In genomic region chr18:28032177-28032576, GRCh38 we compare ENCODE assay signal across 22 cellular contexts.
DNase-seq lines count a peak whose midpoint lies in the region; ATAC-seq, FAIRE-seq and TF ChIP-seq lines count a peak whose summit lies in the region.
"Had no signal": no experiment of that assay in that cellular context is flagged by ENCODE, and none has a peak within 500 bp of the region (broad histone marks: within the 10 kb centered on the region; RNA-seq: fewer than 3 reads in every experiment).

No MANE protein-coding gene starts in this region.

- TF ChIP-seq CTCF in A549 (IDR thresholded peaks at IDR 0.05) = no peak
- TF ChIP-seq CTCF in HFFc6 (IDR thresholded peaks at IDR 0.05) = no peak
- TF ChIP-seq CTCF in RWPE2 (IDR thresholded peaks at IDR 0.05; ENCODE audit: poor library complexity, severe bottlenecking) = no peak
- no peak for TF ChIP-seq CTCF in fibroblast of mammary gland (conservative IDR thresholded peaks at IDR 0.05; ENCODE audit: control insufficient read depth, insufficient read depth, low read depth, low read length)

- POLR2A ChIA-PET in A549 (lab: Yijun Ruan, JAX) = no interaction called here

- intact Hi-C loops in posterior cingulate gyrus (cut with DNase I) = no loop called here

- FAIRE-seq in A549 (lab: Jason Lieb, UNC) = no peak
- FAIRE-seq: G401.6, GM12892 had no signal

- H3K9me3 ChIP-seq in A549 (no peaks in the 10 kb centered on the region), RWPE2 (ENCODE audit: severe bottlenecking) (no peaks in the 10 kb centered on the region), SJCRH30 (replicated peaks) (no peaks in the 10 kb centered on the region)
- H3K9me3 ChIP-seq: BE2C, SJSA1 had no signal

- H3K4me1 ChIP-seq in A549 (peaks cover 29% of the 10 kb centered on the region), RWPE2 (ENCODE audit: insufficient read depth, poor library complexity, severe bottlenecking) (peaks cover 9% of the 10 kb centered on the region), SJCRH30 (no peaks in the 10 kb centered on the region)
- H3K4me1 ChIP-seq: BE2C had no signal

- no peak overlapping the region; the same call in 1 of the 2 replicates for H3K4me3 Mint-ChIP-seq in HFFc6
- H3K4me3 Mint-ChIP-seq: H9 had no signal

- peak overlapping the region; percentile 62 for H3K27ac Mint-ChIP-seq in HFFc6
- H3K27ac Mint-ChIP-seq: H9 had no signal

- H3K4me1 Mint-ChIP-seq in HFFc6 (ENCODE audit: low read depth) = peaks cover 61% of the 10 kb centered on the region

- no peak for TF ChIP-seq EP300 in A549 (IDR thresholded peaks at IDR 0.05)

- peaks cover 7% of the 10 kb centered on the region for H3K36me3 Mint-ChIP-seq in HFFc6 (ENCODE audit: low read depth)

- H3K27me3 ChIP-seq in RWPE2 (ENCODE audit: insufficient read depth, poor library complexity, severe bottlenecking) = no peaks in the 10 kb centered on the region
- H3K27me3 ChIP-seq in SJCRH30 = no peaks in the 10 kb centered on the region
- H3K27me3 ChIP-seq: BE2C, SJSA1 had no signal

- DNase-seq in A549 (ENCODE audit: low read depth in 1 of 2, low spot score in 1 of 2) = no peak
- DNase-seq in HFFc6 = no peak
- no peak for DNase-seq in RWPE2 (ENCODE audit: low spot score)
- peak; percentile 18 for DNase-seq in fibroblast of mammary gland (ENCODE audit: low read depth)
- DNase-seq in posterior cingulate gyrus = no peak
- no peak for DNase-seq in stimulated activated CD4-positive, alpha-beta T cell treated with anti-CD3 and anti-CD28 coated beads, Interleukin-1b, Interleukin-23, amount 100 ng/mL, for 48 hours
- no peak for DNase-seq in AG08396 (ENCODE audit: low spot score)
- no peak for DNase-seq in SJCRH30
- DNase-seq: BE2C, DMS79, GM23248, H9, KG1, NCI-H1105 treated with DMSO at 0.1 percent for 48 hours, NCI-H2029 treated with DMSO at 0.1 percent for 48 hours, NCI-H226, NCI-H510A treated with DMSO at 0.1 percent for 48 hours, NCI-H748 treated with DMSO at 0.1 percent for 48 hours had no signal

- ATAC-seq in A549 (peak in 1 of 2 experiments; percentile 36; a peak in 2 of 6 replicates), RWPE2 (ENCODE audit: low read depth) (peak; percentile 81)
- ATAC-seq: Panc1 had no signal

- no peak for TF ChIP-seq POLR2A in A549 (IDR thresholded peaks at IDR 0.05; ENCODE audit: low read length)

- H3K4me2 ChIP-seq in A549 = peak overlapping the region; percentile 52

- CTCF ChIA-PET in A549 (lab: Yijun Ruan, JAX) = no interaction called here

- WGBS in A549 (ENCODE audit: missing lambda C conversion rate) = 8% methylated on average over 2 of the region's 2 CpGs

- H3K9me3 Mint-ChIP-seq in HFFc6 = no peaks in the 10 kb centered on the region
- H3K9me3 Mint-ChIP-seq: H9 had no signal

- H3K27ac ChIP-seq in A549 (0 out of 6 replicates have a peak overlapping the region, but pooled peaks of 1 of the 2 experiments have one; percentile 37), RWPE2 (ENCODE audit: poor library complexity, severe bottlenecking) (peak overlapping the region; percentile 24), SJCRH30 (no peak overlapping the region)
- H3K27ac ChIP-seq: GM23248, SJSA1 had no signal

- peaks cover 15% of the 10 kb centered on the region for H3K27me3 Mint-ChIP-seq in HFFc6 (ENCODE audit: insufficient read depth)

- no peak overlapping the region for H3K4me3 ChIP-seq in A549
- no peak overlapping the region for H3K4me3 ChIP-seq in RWPE2 (ENCODE audit: severe bottlenecking)
- no peak overlapping the region for H3K4me3 ChIP-seq in fibroblast of mammary gland (ENCODE audit: control insufficient read depth, low read depth, low read length)
- H3K4me3 ChIP-seq in SJCRH30 = no peak overlapping the region
- H3K4me3 ChIP-seq: GM23248, SJSA1 had no signal

- no peak for TF ChIP-seq RAD21 in A549 (conservative IDR thresholded peaks at IDR 0.05 in 1 of 2, IDR thresholded peaks at IDR 0.05 in 1 of 2)

- H3K36me3 ChIP-seq in RWPE2 (ENCODE audit: low read depth) = no peaks in the 10 kb centered on the region
- no peaks in the 10 kb centered on the region for H3K36me3 ChIP-seq in SJCRH30
- H3K36me3 ChIP-seq: BE2C, SJSA1 had no signal

TF ChIP-seq in A549, 52 proteins besides CTCF, POLR2A, EP300 and RAD21:
- peak; percentile 43 for TF ChIP-seq MAFK (IDR thresholded peaks at IDR 0.05; ENCODE audit: partially characterized antibody)
- no peak for TF ChIP-seq HEYL (CRISPR knock-in tag; IDR thresholded peaks at IDR 0.05)
